ENCODE assay signal across 16 cellular contexts in the genomic region with DNA sequence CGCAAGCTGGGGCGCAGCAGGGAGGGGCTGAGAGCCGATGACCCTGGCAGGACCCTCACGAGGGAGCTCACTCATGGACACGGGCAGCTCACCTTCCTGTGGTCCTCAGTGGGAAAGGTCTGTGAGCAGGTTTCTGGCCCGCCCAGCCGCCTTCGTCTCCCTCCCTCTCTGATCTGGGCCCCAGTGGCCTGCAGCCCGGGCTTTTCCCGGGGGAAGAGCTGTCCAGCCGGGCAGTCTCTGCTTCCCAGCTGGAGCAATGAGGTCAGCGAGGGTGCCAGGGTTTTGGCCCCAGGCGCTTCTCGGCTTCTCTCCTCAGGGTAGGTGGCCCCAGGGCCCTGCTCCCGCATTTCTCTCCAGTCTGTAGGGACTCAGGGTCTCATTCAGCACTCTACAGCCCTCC. TPM values are rescaled to one million over a fixed set of nuclear protein-coding genes. Genes with fewer than 3 reads are reported as not detected.
DNase-seq lines count a peak whose midpoint lies in the region; ATAC-seq and TF ChIP-seq lines count a peak whose summit lies in the region.
"Had no signal": no experiment of that assay in that cellular context is flagged by ENCODE, and none has a peak within 500 bp of the region (broad histone marks: within the 10 kb centered on the region; RNA-seq: fewer than 3 reads in every experiment).

No MANE protein-coding gene starts in this region.

- no peaks in the 10 kb centered on the region for H3K9me3 Mint-ChIP-seq in progenitor cell of endocrine pancreas (ENCODE audit: low read depth)
- H3K9me3 Mint-ChIP-seq in activated CD4-positive, alpha-beta T cell treated with anti-CD3 and anti-CD28 coated beads, Interleukin-2, amount 10 ng/mL, durations not matched to agents 24 days and 14 days = no peaks in the 10 kb centered on the region
- H3K9me3 Mint-ChIP-seq: CD14-positive monocyte; CD8-positive, alpha-beta T cell; GM23338 had no signal

- TF ChIP-seq EP300 in Ishikawa (IDR thresholded peaks at IDR 0.05; ENCODE audit: borderline replicate concordance) = no peak

- no peaks in the 10 kb centered on the region for H3K4me1 ChIP-seq in lower lobe of right lung
- H3K4me1 ChIP-seq: A549 had no signal

- no peak overlapping the region for H3K4me3 ChIP-seq in lower lobe of right lung
- H3K4me3 ChIP-seq: A549, GM12878, GM23338 had no signal

- TF ChIP-seq CTCF in lower lobe of right lung (IDR thresholded peaks at IDR 0.05) (no peak), progenitor cell of endocrine pancreas (IDR thresholded peaks at IDR 0.05; ENCODE audit: unreplicated experiment) (no peak)

- no peaks in the 10 kb centered on the region for H3K36me3 ChIP-seq in lower lobe of right lung

- no peaks in the 10 kb centered on the region for H3K27me3 ChIP-seq in lower lobe of right lung (ENCODE audit: low read depth)

- no peaks in the 10 kb centered on the region for H3K4me1 Mint-ChIP-seq in progenitor cell of endocrine pancreas (ENCODE audit: low read depth)
- no peaks in the 10 kb centered on the region for H3K4me1 Mint-ChIP-seq in activated CD4-positive, alpha-beta T cell treated with anti-CD3 and anti-CD28 coated beads, Interleukin-2, amount 10 ng/mL, durations not matched to agents 24 days and 14 days
- H3K4me1 Mint-ChIP-seq: CD14-positive monocyte had no signal

- H3K27ac Mint-ChIP-seq in progenitor cell of endocrine pancreas = peak overlapping the region; percentile 61
- H3K27ac Mint-ChIP-seq in activated CD4-positive, alpha-beta T cell treated with anti-CD3 and anti-CD28 coated beads, Interleukin-2, amount 10 ng/mL, durations not matched to agents 24 days and 14 days = no peak overlapping the region
- H3K27ac Mint-ChIP-seq: CD8-positive, alpha-beta T cell; GM23338 had no signal

- TF ChIP-seq RAD21 in Ishikawa (IDR thresholded peaks at IDR 0.05; ENCODE audit: low read depth) = no peak

- H3K36me3 Mint-ChIP-seq in progenitor cell of endocrine pancreas (ENCODE audit: insufficient read depth) = peaks cover 23% of the 10 kb centered on the region
- H3K36me3 Mint-ChIP-seq in activated CD4-positive, alpha-beta T cell treated with anti-CD3 and anti-CD28 coated beads, Interleukin-2, amount 10 ng/mL, durations not matched to agents 24 days and 14 days (ENCODE audit: low read depth) = no peaks in the 10 kb centered on the region
- H3K36me3 Mint-ChIP-seq: CD14-positive monocyte; CD8-positive, alpha-beta T cell had no signal

- H3K9me3 ChIP-seq in lower lobe of right lung = no peaks in the 10 kb centered on the region
- H3K9me3 ChIP-seq: A549 had no signal

- ATAC-seq in lower lobe of right lung = no peak
- ATAC-seq: CD8-positive, alpha-beta T cell; GM12878 had no signal

- no peak overlapping the region for H3K4me3 Mint-ChIP-seq in progenitor cell of endocrine pancreas (ENCODE audit: low read depth)
- H3K4me3 Mint-ChIP-seq in activated CD4-positive, alpha-beta T cell treated with anti-CD3 and anti-CD28 coated beads, Interleukin-2, amount 10 ng/mL, durations not matched to agents 24 days and 14 days = no peak overlapping the region
- H3K4me3 Mint-ChIP-seq: CD14-positive monocyte; CD8-positive, alpha-beta T cell; GM23338 had no signal

- intact Hi-C loops in lower lobe of right lung (cut with DNase I) = no loop called here
- intact Hi-C loops in activated CD4-positive, alpha-beta T cell treated with anti-CD3 and anti-CD28 coated beads, Interleukin-2, amount 10 ng/mL, durations not matched to agents 24 days and 14 days (cut with micrococcal nuclease) = no loop called here

- peak; percentile 29 for DNase-seq in ELF-1 (ENCODE audit: low read depth, low spot score)
- DNase-seq in lower lobe of right lung = peak; percentile 27
- no peak for DNase-seq in progenitor cell of endocrine pancreas (ENCODE audit: low spot score, unreplicated experiment)
- no peak for DNase-seq in activated CD4-positive, alpha-beta T cell treated with anti-CD3 and anti-CD28 coated beads, Interleukin-2, amount 10 ng/mL, durations not matched to agents 24 days and 14 days
- no peak for DNase-seq in nucleus accumbens (lab: John Stamatoyannopoulos, UW)
- DNase-seq: CD8-positive, alpha-beta T cell; COR-L47; DND-41; GF-D8; H7 had no signal

- H3K27ac ChIP-seq in lower lobe of right lung = no peak overlapping the region
- H3K27ac ChIP-seq: A549, HL-60 had no signal

- H3K27me3 Mint-ChIP-seq in progenitor cell of endocrine pancreas = no peaks in the 10 kb centered on the region
- H3K27me3 Mint-ChIP-seq in activated CD4-positive, alpha-beta T cell treated with anti-CD3 and anti-CD28 coated beads, Interleukin-2, amount 10 ng/mL, durations not matched to agents 24 days and 14 days = no peaks in the 10 kb centered on the region

TF ChIP-seq in Ishikawa, 13 proteins besides CTCF, POLR2A, EP300 and RAD21:
- TF ChIP-seq, protein P1, sequence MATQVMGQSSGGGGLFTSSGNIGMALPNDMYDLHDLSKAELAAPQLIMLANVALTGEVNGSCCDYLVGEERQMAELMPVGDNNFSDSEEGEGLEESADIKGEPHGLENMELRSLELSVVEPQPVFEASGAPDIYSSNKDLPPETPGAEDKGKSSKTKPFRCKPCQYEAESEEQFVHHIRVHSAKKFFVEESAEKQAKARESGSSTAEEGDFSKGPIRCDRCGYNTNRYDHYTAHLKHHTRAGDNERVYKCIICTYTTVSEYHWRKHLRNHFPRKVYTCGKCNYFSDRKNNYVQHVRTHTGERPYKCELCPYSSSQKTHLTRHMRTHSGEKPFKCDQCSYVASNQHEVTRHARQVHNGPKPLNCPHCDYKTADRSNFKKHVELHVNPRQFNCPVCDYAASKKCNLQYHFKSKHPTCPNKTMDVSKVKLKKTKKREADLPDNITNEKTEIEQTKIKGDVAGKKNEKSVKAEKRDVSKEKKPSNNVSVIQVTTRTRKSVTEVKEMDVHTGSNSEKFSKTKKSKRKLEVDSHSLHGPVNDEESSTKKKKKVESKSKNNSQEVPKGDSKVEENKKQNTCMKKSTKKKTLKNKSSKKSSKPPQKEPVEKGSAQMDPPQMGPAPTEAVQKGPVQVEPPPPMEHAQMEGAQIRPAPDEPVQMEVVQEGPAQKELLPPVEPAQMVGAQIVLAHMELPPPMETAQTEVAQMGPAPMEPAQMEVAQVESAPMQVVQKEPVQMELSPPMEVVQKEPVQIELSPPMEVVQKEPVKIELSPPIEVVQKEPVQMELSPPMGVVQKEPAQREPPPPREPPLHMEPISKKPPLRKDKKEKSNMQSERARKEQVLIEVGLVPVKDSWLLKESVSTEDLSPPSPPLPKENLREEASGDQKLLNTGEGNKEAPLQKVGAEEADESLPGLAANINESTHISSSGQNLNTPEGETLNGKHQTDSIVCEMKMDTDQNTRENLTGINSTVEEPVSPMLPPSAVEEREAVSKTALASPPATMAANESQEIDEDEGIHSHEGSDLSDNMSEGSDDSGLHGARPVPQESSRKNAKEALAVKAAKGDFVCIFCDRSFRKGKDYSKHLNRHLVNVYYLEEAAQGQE (IDR thresholded peaks at IDR 0.05; ENCODE audit: low read depth) = peak; percentile 39; the same call in 1 of the 2 replicates
- TF ChIP-seq, protein P2, sequence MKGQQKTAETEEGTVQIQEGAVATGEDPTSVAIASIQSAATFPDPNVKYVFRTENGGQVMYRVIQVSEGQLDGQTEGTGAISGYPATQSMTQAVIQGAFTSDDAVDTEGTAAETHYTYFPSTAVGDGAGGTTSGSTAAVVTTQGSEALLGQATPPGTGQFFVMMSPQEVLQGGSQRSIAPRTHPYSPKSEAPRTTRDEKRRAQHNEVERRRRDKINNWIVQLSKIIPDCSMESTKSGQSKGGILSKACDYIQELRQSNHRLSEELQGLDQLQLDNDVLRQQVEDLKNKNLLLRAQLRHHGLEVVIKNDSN (IDR thresholded peaks at IDR 0.05) = no peak

RNA-seq across cellular contexts. Expression of a gene that starts 22.2 kb away (rescaled TPM):
- 10.6 TPM for total RNA-seq in lower lobe of right lung
- 60.5 and 63.6 TPM in 2 replicates for total RNA-seq in progenitor cell of endocrine pancreas
- total RNA-seq in activated CD4-positive, alpha-beta T cell treated with anti-CD3 and anti-CD28 coated beads, Interleukin-2, amount 10 ng/mL, durations not matched to agents 24 days and 14 days = not detected in 2 replicates
- total RNA-seq: CD8-positive, alpha-beta T cell; GM12878 had no signal

Comparison
In these comparisons a context has a peak if more than half of its experiments do, and no peak if none do; other contexts are left out.
1. DNase-seq: peak in ELF-1 (single experiment) and lower lobe of right lung (single experiment); none in progenitor cell of endocrine pancreas (single experiment), activated CD4-positive, alpha-beta T cell treated with anti-CD3 and anti-CD28 coated beads, Interleukin-2, amount 10 ng/mL, durations not matched to agents 24 days and 14 days (single experiment) and nucleus accumbens (0 of 56).
2. RNA of a gene that starts 22.2 kb away (total RNA-seq): 60.5 to 63.6 TPM in progenitor cell of endocrine pancreas and 10.6 TPM in lower lobe of right lung (single experiment); not detected in activated CD4-positive, alpha-beta T cell treated with anti-CD3 and anti-CD28 coated beads, Interleukin-2, amount 10 ng/mL, durations not matched to agents 24 days and 14 days; every median in the first group is over 10 times any median in the second.